In the genomic region with DNA sequence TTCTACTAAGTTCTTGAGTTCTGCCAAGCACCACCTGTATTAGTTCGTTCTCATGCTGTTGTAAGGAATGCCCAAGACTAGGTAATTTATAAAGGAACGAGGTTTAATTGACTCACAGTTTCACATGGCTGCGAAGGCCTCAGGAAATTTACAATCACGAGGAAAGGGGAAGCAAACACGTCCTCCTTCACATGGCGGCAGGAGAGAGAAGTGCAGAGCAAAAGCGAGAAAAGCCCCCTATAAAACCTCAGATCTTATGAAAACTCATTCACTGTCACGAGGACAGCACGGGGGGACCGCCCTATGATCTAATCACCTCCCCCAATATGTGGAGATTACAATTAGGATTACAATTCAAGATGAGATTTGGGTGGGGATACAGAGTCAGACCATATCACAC, we compare ENCODE assay signal across 1 cellular context.
TF ChIP-seq lines count a peak whose summit lies in the region.

No MANE protein-coding gene starts in this region.

TF ChIP-seq in IMR-90, 13 proteins besides CTCF, POLR2A, EP300 and RAD21 (continued from another document):
- TF ChIP-seq MAZ (IDR thresholded peaks at IDR 0.05; ENCODE audit: borderline replicate concordance, low read depth, low read length) (no peak), FOS (IDR thresholded peaks at IDR 0.05; ENCODE audit: low read depth, low read length) (no peak), RFX5 (IDR thresholded peaks at IDR 0.05; ENCODE audit: low read depth, low read length) (no peak), MAFK (IDR thresholded peaks at IDR 0.05; ENCODE audit: low read depth, low read length) (no peak), CHD1 (IDR thresholded peaks at IDR 0.05; ENCODE audit: low read depth, low read length) (no peak), MXI1 (IDR thresholded peaks at IDR 0.05; ENCODE audit: borderline replicate concordance, low read depth, low read length) (no peak), SMC3 (IDR thresholded peaks at IDR 0.05; ENCODE audit: low read depth, low read length) (no peak), NFE2L2 (IDR thresholded peaks at IDR 0.05; ENCODE audit: low read depth, low read length) (no peak)
- TF ChIP-seq, protein P1, sequence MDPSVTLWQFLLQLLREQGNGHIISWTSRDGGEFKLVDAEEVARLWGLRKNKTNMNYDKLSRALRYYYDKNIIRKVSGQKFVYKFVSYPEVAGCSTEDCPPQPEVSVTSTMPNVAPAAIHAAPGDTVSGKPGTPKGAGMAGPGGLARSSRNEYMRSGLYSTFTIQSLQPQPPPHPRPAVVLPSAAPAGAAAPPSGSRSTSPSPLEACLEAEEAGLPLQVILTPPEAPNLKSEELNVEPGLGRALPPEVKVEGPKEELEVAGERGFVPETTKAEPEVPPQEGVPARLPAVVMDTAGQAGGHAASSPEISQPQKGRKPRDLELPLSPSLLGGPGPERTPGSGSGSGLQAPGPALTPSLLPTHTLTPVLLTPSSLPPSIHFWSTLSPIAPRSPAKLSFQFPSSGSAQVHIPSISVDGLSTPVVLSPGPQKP (IDR thresholded peaks at IDR 0.05; ENCODE audit: borderline replicate concordance, low read depth, low read length) = no peak
- TF ChIP-seq, protein P2, sequence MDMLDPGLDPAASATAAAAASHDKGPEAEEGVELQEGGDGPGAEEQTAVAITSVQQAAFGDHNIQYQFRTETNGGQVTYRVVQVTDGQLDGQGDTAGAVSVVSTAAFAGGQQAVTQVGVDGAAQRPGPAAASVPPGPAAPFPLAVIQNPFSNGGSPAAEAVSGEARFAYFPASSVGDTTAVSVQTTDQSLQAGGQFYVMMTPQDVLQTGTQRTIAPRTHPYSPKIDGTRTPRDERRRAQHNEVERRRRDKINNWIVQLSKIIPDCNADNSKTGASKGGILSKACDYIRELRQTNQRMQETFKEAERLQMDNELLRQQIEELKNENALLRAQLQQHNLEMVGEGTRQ (IDR thresholded peaks at IDR 0.05; ENCODE audit: low read depth, low read length) = no peak
